In genomic region chr18:9714832-9715343, GRCh38 we compare ENCODE assay signal across 1 cellular context.
TF ChIP-seq lines count a peak whose summit lies in the region.

No MANE protein-coding gene starts in this region.

TF ChIP-seq in HEK293, 187 proteins besides CTCF, POLR2A, EP300 and RAD21 (continued from another document):
- TF ChIP-seq AEBP2 (tag by site-specific recombination; IDR thresholded peaks at IDR 0.05; ENCODE audit: borderline replicate concordance) = no peak
- TF ChIP-seq ZFHX2 (tag by site-specific recombination; conservative IDR thresholded peaks at IDR 0.05) = peak; percentile 78
- peak; percentile 47; the same call in 1 of the 2 replicates for TF ChIP-seq EGR2 (tag by site-specific recombination; IDR thresholded peaks at IDR 0.05; ENCODE audit: low read depth)
TF ChIP-seq in HEK293: peak in this region for 2.
